Comparison of ENCODE assay signal across 3 cellular contexts in the genomic region with DNA sequence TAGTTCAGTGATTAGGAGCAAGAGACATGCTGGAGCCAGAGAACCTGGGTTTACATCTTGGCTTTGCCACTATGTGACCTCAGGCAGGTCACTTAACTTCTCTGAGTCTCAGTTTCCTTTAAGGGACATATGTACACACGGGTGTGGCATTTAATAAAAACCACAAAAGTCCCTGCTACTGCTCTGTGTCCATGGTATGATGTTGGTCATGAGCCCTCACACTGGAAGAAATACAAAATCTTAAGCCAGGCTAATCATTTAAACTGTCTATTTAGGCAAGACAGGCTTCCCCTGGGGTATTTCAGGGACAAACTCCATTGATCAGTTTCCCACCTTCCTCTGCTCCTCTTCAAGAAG.
TF ChIP-seq lines count a peak whose summit lies in the region.

No MANE protein-coding gene starts in this region.

TF ChIP-seq in SK-N-SH, 30 proteins besides CTCF, POLR2A, EP300 and RAD21 (continues in another document):
- TF ChIP-seq, protein P1, sequence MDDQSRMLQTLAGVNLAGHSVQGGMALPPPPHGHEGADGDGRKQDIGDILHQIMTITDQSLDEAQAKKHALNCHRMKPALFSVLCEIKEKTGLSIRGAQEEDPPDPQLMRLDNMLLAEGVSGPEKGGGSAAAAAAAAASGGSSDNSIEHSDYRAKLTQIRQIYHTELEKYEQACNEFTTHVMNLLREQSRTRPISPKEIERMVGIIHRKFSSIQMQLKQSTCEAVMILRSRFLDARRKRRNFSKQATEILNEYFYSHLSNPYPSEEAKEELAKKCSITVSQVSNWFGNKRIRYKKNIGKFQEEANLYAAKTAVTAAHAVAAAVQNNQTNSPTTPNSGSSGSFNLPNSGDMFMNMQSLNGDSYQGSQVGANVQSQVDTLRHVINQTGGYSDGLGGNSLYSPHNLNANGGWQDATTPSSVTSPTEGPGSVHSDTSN (IDR thresholded peaks at IDR 0.05) = no peak
- no peak for TF ChIP-seq MXI1 (IDR thresholded peaks at IDR 0.05; ENCODE audit: low read depth, low read length)
- TF ChIP-seq NFIC (IDR thresholded peaks at IDR 0.05; ENCODE audit: borderline replicate concordance) = no peak
- no peak for TF ChIP-seq EZH2phosphoT487 (IDR thresholded peaks at IDR 0.05; ENCODE audit: borderline replicate concordance, low read depth)
- TF ChIP-seq USF2 (IDR thresholded peaks at IDR 0.05; ENCODE audit: borderline replicate concordance, low read depth, low read length) = no peak
- TF ChIP-seq, protein P2, sequence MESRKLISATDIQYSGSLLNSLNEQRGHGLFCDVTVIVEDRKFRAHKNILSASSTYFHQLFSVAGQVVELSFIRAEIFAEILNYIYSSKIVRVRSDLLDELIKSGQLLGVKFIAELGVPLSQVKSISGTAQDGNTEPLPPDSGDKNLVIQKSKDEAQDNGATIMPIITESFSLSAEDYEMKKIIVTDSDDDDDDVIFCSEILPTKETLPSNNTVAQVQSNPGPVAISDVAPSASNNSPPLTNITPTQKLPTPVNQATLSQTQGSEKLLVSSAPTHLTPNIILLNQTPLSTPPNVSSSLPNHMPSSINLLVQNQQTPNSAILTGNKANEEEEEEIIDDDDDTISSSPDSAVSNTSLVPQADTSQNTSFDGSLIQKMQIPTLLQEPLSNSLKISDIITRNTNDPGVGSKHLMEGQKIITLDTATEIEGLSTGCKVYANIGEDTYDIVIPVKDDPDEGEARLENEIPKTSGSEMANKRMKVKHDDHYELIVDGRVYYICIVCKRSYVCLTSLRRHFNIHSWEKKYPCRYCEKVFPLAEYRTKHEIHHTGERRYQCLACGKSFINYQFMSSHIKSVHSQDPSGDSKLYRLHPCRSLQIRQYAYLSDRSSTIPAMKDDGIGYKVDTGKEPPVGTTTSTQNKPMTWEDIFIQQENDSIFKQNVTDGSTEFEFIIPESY (IDR thresholded peaks at IDR 0.05; ENCODE audit: borderline replicate concordance, low read depth) = no peak
- TF ChIP-seq REST (IDR thresholded peaks at IDR 0.05; ENCODE audit: low read depth, low read length) = no peak
- no peak for TF ChIP-seq JUND (IDR thresholded peaks at IDR 0.05)

TF ChIP-seq in SK-N-SH treated with all-trans-retinoic acid at 6 μM for 48 hours, 23 proteins besides CTCF, POLR2A, EP300 and RAD21:
- TF ChIP-seq BACH2 (CRISPR knock-in tag; IDR thresholded peaks at IDR 0.05; ENCODE audit: borderline replicate concordance) = no peak
- TF ChIP-seq CSDC2 (CRISPR knock-in tag; IDR thresholded peaks at IDR 0.05) = no peak
- no peak for TF ChIP-seq ZNF8 (CRISPR knock-in tag; IDR thresholded peaks at IDR 0.05)
- no peak for TF ChIP-seq ZFP30 (CRISPR knock-in tag; IDR thresholded peaks at IDR 0.05)
- TF ChIP-seq ZFP3 (CRISPR knock-in tag; IDR thresholded peaks at IDR 0.05) = no peak
- no peak for TF ChIP-seq ZC3H10 (CRISPR knock-in tag; IDR thresholded peaks at IDR 0.05)
- no peak for TF ChIP-seq TOX (CRISPR knock-in tag; IDR thresholded peaks at IDR 0.05; ENCODE audit: borderline replicate concordance)
- TF ChIP-seq ZNF70 (CRISPR knock-in tag; IDR thresholded peaks at IDR 0.05) = no peak
- no peak for TF ChIP-seq POU6F1 (CRISPR knock-in tag; IDR thresholded peaks at IDR 0.05; ENCODE audit: borderline replicate concordance, low read depth)
- TF ChIP-seq, protein P3, sequence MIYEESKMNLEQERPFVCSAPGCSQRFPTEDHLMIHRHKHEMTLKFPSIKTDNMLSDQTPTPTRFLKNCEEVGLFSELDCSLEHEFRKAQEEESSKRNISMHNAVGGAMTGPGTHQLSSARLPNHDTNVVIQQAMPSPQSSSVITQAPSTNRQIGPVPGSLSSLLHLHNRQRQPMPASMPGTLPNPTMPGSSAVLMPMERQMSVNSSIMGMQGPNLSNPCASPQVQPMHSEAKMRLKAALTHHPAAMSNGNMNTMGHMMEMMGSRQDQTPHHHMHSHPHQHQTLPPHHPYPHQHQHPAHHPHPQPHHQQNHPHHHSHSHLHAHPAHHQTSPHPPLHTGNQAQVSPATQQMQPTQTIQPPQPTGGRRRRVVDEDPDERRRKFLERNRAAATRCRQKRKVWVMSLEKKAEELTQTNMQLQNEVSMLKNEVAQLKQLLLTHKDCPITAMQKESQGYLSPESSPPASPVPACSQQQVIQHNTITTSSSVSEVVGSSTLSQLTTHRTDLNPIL (CRISPR knock-in tag; IDR thresholded peaks at IDR 0.05; ENCODE audit: low read depth) = no peak
- TF ChIP-seq OSR1 (CRISPR knock-in tag; IDR thresholded peaks at IDR 0.05) = no peak

TF ChIP-seq in HepG2, 621 proteins besides CTCF, POLR2A, EP300 and RAD21:
- TF ChIP-seq PHF20 (CRISPR knock-in tag; IDR thresholded peaks at IDR 0.05) (peak; percentile 32; the same call in 1 of the 2 replicates), PHF21A (CRISPR knock-in tag; IDR thresholded peaks at IDR 0.05) (peak; percentile 41; the same call in 1 of the 2 replicates), ZNF614 (CRISPR knock-in tag; IDR thresholded peaks at IDR 0.05; ENCODE audit: borderline replicate concordance) (no peak), ZBED4 (CRISPR knock-in tag; IDR thresholded peaks at IDR 0.05; ENCODE audit: borderline replicate concordance) (0 out of 2 replicates have a peak, but pooled peaks have one; percentile 10), JUN (CRISPR knock-in tag; IDR thresholded peaks at IDR 0.05) (no peak), ZNF431 (CRISPR knock-in tag; IDR thresholded peaks at IDR 0.05; ENCODE audit: borderline replicate concordance, low read depth) (0 out of 2 replicates have a peak, but pooled peaks have one; percentile 45), ZNF232 (CRISPR knock-in tag; IDR thresholded peaks at IDR 0.05; ENCODE audit: borderline replicate concordance) (no peak)
